In genomic region chr11:11426226-11426915, GRCh38 we compare ENCODE assay signal across 22 cellular contexts.
DNase-seq lines count a peak whose midpoint lies in the region; ATAC-seq, FAIRE-seq and TF ChIP-seq lines count a peak whose summit lies in the region.
"Had no signal": no experiment of that assay in that cellular context is flagged by ENCODE, and none has a peak within 500 bp of the region (broad histone marks: within the 10 kb centered on the region; RNA-seq: fewer than 3 reads in every experiment).

No MANE protein-coding gene starts in this region.

- H4K20me1 ChIP-seq in keratinocyte (ENCODE audit: control insufficient read depth, extremely low read depth, insufficient read depth, low read length), result peaks cover 9% of the 10 kb centered on the region

- no peak for DNase-seq in left ventricle myocardium superior
- DNase-seq in Right ventricle myocardium superior, result no peak
- peak; percentile 48 for DNase-seq in bronchial epithelial cell (ENCODE audit: low read depth)
- DNase-seq in keratinocyte (ENCODE audit: low read depth, low spot score), result no peak
- no peak for DNase-seq in tibial artery
- no peak for DNase-seq in NCI-H748 treated with DMSO at 0.1 percent for 48 hours (lab: John Stamatoyannopoulos, UW)
- no peak for DNase-seq in Peyer's patch
- DNase-seq in kidney tubule cell (ENCODE audit: low spot score), result no peak
- DNase-seq: activated CD4-positive, alpha-beta T cell treated with anti-CD3 and anti-CD28 coated beads for 4 hours; activated CD8-positive, alpha-beta memory T cell treated with anti-CD3 and anti-CD28 coated beads, Interleukin-2, amount 10 ng/mL, durations not matched to agents 7 days and 5 days; brain microvascular endothelial cell; MM.1S; naive B cell; stimulated activated CD4-positive, alpha-beta T cell treated with anti-CD3 and anti-CD28 coated beads, Interleukin-4, amount 100 ng/mL, for 24 hours had no signal

- H3K79me2 ChIP-seq in keratinocyte (ENCODE audit: control insufficient read depth, insufficient read depth, low read length), result no peaks in the 10 kb centered on the region
- H3K79me2 ChIP-seq: parathyroid adenoma had no signal

- H3K27me3 ChIP-seq in bronchial epithelial cell (ENCODE audit: control insufficient read depth, insufficient read depth, low read length) (no peaks in the 10 kb centered on the region), keratinocyte (ENCODE audit: control insufficient read depth, extremely low read depth, insufficient read depth, low read length) (no peaks in the 10 kb centered on the region), tibial artery (no peaks in the 10 kb centered on the region), Peyer's patch (no peaks in the 10 kb centered on the region)
- H3K27me3 ChIP-seq: brain microvascular endothelial cell, vagina had no signal

- H3K9ac ChIP-seq in keratinocyte (ENCODE audit: control insufficient read depth, extremely low read depth, insufficient read depth, low read length), result no peak overlapping the region
- H3K9ac ChIP-seq: BLaER1 treated with 17β-estradiol and CSF1 and Interleukin-3, amounts not matched to agents 10 nM and 100 nM; parathyroid adenoma had no signal

- H3K4me3 ChIP-seq in bronchial epithelial cell (ENCODE audit: low read depth, low read length) (no peak overlapping the region), keratinocyte (ENCODE audit: control insufficient read depth in 2 of 3, extremely low read depth in 1 of 3, insufficient read depth in 2 of 3, low read depth in 1 of 3, low read length in 3 of 3) (no peak overlapping the region), tibial artery (no peak overlapping the region), Peyer's patch (no peak overlapping the region)
- H3K4me3 ChIP-seq: BLaER1 treated with 17β-estradiol and CSF1 and Interleukin-3, amounts not matched to agents 10 nM and 100 nM; HAP-1; vagina had no signal

- H3K9me1 ChIP-seq in keratinocyte (ENCODE audit: control insufficient read depth, extremely low read depth, insufficient read depth, low read length), result peaks cover 5% of the 10 kb centered on the region

- TF ChIP-seq CTCF in bronchial epithelial cell (IDR thresholded peaks at IDR 0.05; ENCODE audit: insufficient read depth, low read length, severe bottlenecking) (no peak), keratinocyte (optimal IDR thresholded peaks at IDR 0.05 in 1 of 3, IDR thresholded peaks at IDR 0.05 in 1 of 3, conservative IDR thresholded peaks at IDR 0.05 in 1 of 3; ENCODE audit: extremely low read depth in 1 of 3, insufficient read depth in 2 of 3, low read length in 3 of 3) (peak in 1 of 3 experiments; percentile 7), tibial artery (IDR thresholded peaks at IDR 0.05) (no peak), Peyer's patch (IDR thresholded peaks at IDR 0.05) (no peak)

- dilution Hi-C loops in keratinocyte (cut with MboI; ENCODE audit: extremely low pct_ligation_motif_present, low sequenced_read_pairs), result no loop called here

- H3K9me3 ChIP-seq in keratinocyte (ENCODE audit: control insufficient read depth, low read depth, low read length) (no peaks in the 10 kb centered on the region), tibial artery (no peaks in the 10 kb centered on the region), Peyer's patch (no peaks in the 10 kb centered on the region)
- H3K9me3 ChIP-seq: BLaER1 treated with 17β-estradiol and CSF1 and Interleukin-3, amounts not matched to agents 10 nM and 100 nM; HAP-1; vagina had no signal

- intact Hi-C loops in left ventricle myocardium superior (cut with micrococcal nuclease), result no loop called here
- intact Hi-C loops in Right ventricle myocardium superior (cut with DNase I), result no loop called here
- intact Hi-C loops in tibial artery (cut with DNase I; ENCODE audit: low total_unique reads), result no loop called here

- peaks cover 34% of the 10 kb centered on the region for H3K4me1 ChIP-seq in keratinocyte (ENCODE audit: control insufficient read depth, extremely low read depth, insufficient read depth, low read length)
- H3K4me1 ChIP-seq in tibial artery, result peaks cover 0 to 40% (median 15%) of the 10 kb centered on the region in 4 donors
- peaks cover 0 to 9% (median 0%) of the 10 kb centered on the region in 4 donors for H3K4me1 ChIP-seq in Peyer's patch
- H3K4me1 ChIP-seq: BLaER1 treated with 17β-estradiol and CSF1 and Interleukin-3, amounts not matched to agents 10 nM and 100 nM; HAP-1 had no signal

- no peak overlapping the region for H3K4me2 ChIP-seq in keratinocyte (ENCODE audit: control insufficient read depth, extremely low read depth, insufficient read depth, low read depth, low read length)
- H3K4me2 ChIP-seq: BLaER1 treated with 17β-estradiol and CSF1 and Interleukin-3, amounts not matched to agents 10 nM and 100 nM had no signal

- no peak for TF ChIP-seq POLR2A in Peyer's patch (IDR thresholded peaks at IDR 0.05)

- peak; percentile 22 for ATAC-seq in left ventricle myocardium superior
- ATAC-seq in Right ventricle myocardium superior (ENCODE audit: poor library complexity), result no peak
- ATAC-seq: activated CD8-positive, alpha-beta memory T cell treated with anti-CD3 and anti-CD28 coated beads, Interleukin-2, amount 10 ng/mL, durations not matched to agents 7 days and 5 days; activated T-helper 17 cell treated with anti-CD3 and anti-CD28 coated beads, Interleukin-2, amount 50 U/mL, for 72 hours; Panc1 had no signal

- H3K36me3 ChIP-seq in bronchial epithelial cell (ENCODE audit: control insufficient read depth, insufficient read depth, low read length) (peaks cover 4% of the 10 kb centered on the region), keratinocyte (ENCODE audit: control insufficient read depth in 2 of 2, extremely low read depth in 1 of 2, insufficient read depth in 2 of 2, low read length in 2 of 2) (peaks cover 2 to 19% of the 10 kb centered on the region in 2 experiments), tibial artery (no peaks in the 10 kb centered on the region), Peyer's patch (no peaks in the 10 kb centered on the region)
- H3K36me3 ChIP-seq: BLaER1 treated with 17β-estradiol and CSF1 and Interleukin-3, amounts not matched to agents 10 nM and 100 nM; brain microvascular endothelial cell; HAP-1; vagina had no signal

- FAIRE-seq in bronchial epithelial cell (lab: Jason Lieb, UNC) (no peak), keratinocyte (lab: Jason Lieb, UNC) (peak; percentile 49)
- FAIRE-seq: G401.6, GM19239 had no signal

- H2AFZ ChIP-seq in keratinocyte (ENCODE audit: control insufficient read depth, low read length), result no peak overlapping the region
- H2AFZ ChIP-seq: parathyroid adenoma had no signal

- no peak overlapping the region for H3K27ac ChIP-seq in keratinocyte (ENCODE audit: control insufficient read depth, insufficient read depth, low read length)
- H3K27ac ChIP-seq in tibial artery, result peak overlapping the region; percentile 69 to 70
- H3K27ac ChIP-seq in Peyer's patch, result peak overlapping the region in 1 of 4 donors; percentile 34
- H3K27ac ChIP-seq: BLaER1 treated with 17β-estradiol and CSF1 and Interleukin-3, amounts not matched to agents 10 nM and 100 nM; brain microvascular endothelial cell; parathyroid adenoma; vagina had no signal
